ENCODE assay signal across 28 cellular contexts in the genomic region with DNA sequence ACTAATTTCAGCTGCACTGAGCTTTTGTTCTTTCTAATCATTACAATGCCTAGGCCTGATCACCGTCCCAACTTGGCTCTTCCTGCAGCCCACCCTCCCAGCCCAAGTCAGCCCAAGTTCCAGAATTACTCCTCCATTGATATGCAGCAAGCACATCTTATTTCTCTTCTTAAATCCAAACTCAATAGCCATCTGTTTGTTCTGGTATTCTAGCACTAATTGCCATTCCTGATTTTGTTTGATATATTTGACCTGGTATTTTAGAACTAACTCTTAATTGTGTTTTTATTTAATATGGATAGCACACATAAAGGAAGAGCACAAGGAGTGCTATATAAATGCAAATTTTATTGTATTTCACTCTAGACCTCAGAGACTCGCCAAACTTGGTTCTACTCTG.
"Had no signal": no experiment of that assay in that cellular context is flagged by ENCODE, and none has a peak within 500 bp of the region (broad histone marks: within the 10 kb centered on the region; RNA-seq: fewer than 3 reads in every experiment).

No MANE protein-coding gene starts in this region.

- H3K36me3 Mint-ChIP-seq: activated naive CD8-positive, alpha-beta T cell treated with anti-CD3 and anti-CD28 coated beads, Interleukin-2, amount 10 ng/mL, durations not matched to agents 7 days and 5 days had no signal

- H3K4me3 Mint-ChIP-seq: activated CD8-positive, alpha-beta T cell treated with anti-CD3 and anti-CD28 coated beads, Interleukin-2, amount 10 ng/mL, durations not matched to agents 7 days and 5 days; activated naive CD8-positive, alpha-beta T cell treated with anti-CD3 and anti-CD28 coated beads, Interleukin-2, amount 10 ng/mL, durations not matched to agents 7 days and 5 days; T-helper 1 cell treated with Interleukin-12 subunit alpha and Interleukin-12 subunit beta and Interleukin-4 antibody, amounts not matched to agents 30 μg/mL and 1 μg/mL, for 36 hours had no signal

- H3K27me3 ChIP-seq: adrenal gland, Peyer's patch, SJCRH30 had no signal

- DNase-seq: activated CD4-positive, alpha-beta T cell treated with anti-CD3 and anti-CD28 coated beads for 48 hours; activated CD4-positive, alpha-beta T cell treated with anti-CD3 and anti-CD28 coated beads, Interleukin-2, amount 50 U/mL, for 4 hours; activated CD4-positive, CD25-positive, alpha-beta regulatory T cell treated with anti-CD3 and anti-CD28 coated beads, Interleukin-2, amount 50 U/mL, for 72 hours; activated CD8-positive, alpha-beta memory T cell treated with anti-CD3 and anti-CD28 coated beads, Interleukin-2, amount 50 U/mL, for 48 hours; activated CD8-positive, alpha-beta T cell treated with anti-CD3 and anti-CD28 coated beads, Interleukin-2, amount 10 ng/mL, durations not matched to agents 7 days and 5 days; activated naive CD4-positive, alpha-beta T cell treated with anti-CD3 and anti-CD28 coated beads, Interleukin-2, amount 50 U/mL, for 16 hours; activated naive CD8-positive, alpha-beta T cell treated with anti-CD3 and anti-CD28 coated beads, Interleukin-2, amount 10 ng/mL, durations not matched to agents 7 days and 5 days; activated T-cell treated with anti-CD3 and anti-CD28 coated beads, Interleukin-2, amount 50 U/mL, for 1 hour; adrenal gland; anterior cingulate cortex; cerebellar nuclear complex; NCI-H1092; NCI-H1417 treated with DMSO at 0.1 percent for 48 hours; NCI-H1694; NCI-H2029 treated with DMSO at 0.1 percent for 48 hours; NCI-H345; NCI-H510A; NCI-H526 treated with DMSO at 0.1 percent for 48 hours; NCI-H82; NK-92 treated with Interleukin-12 subunit alpha and Interleukin-12 subunit beta, amount 100 ng/mL, for 24 hours; OCI-M1; Peyer's patch; Right ventricle myocardium superior; SJCRH30; SW 1271 had no signal

- H3K4me3 ChIP-seq: adrenal gland, Peyer's patch, SJCRH30 had no signal

- H3K27ac Mint-ChIP-seq: activated CD8-positive, alpha-beta T cell treated with anti-CD3 and anti-CD28 coated beads, Interleukin-2, amount 10 ng/mL, durations not matched to agents 7 days and 5 days; activated naive CD8-positive, alpha-beta T cell treated with anti-CD3 and anti-CD28 coated beads, Interleukin-2, amount 10 ng/mL, durations not matched to agents 7 days and 5 days; T-helper 1 cell treated with Interleukin-12 subunit alpha and Interleukin-12 subunit beta and Interleukin-4 antibody, amounts not matched to agents 30 μg/mL and 1 μg/mL, for 36 hours had no signal

- ATAC-seq: activated CD8-positive, alpha-beta T cell treated with anti-CD3 and anti-CD28 coated beads, Interleukin-2, amount 10 ng/mL, durations not matched to agents 7 days and 5 days; SK-N-SH treated with all-trans-retinoic acid at 6 μM for 48 hours had no signal

- H3K9me3 ChIP-seq: adrenal gland, Peyer's patch, SJCRH30 had no signal

- H3K9me3 Mint-ChIP-seq: activated naive CD8-positive, alpha-beta T cell treated with anti-CD3 and anti-CD28 coated beads, Interleukin-2, amount 10 ng/mL, durations not matched to agents 7 days and 5 days; T-helper 1 cell treated with Interleukin-12 subunit alpha and Interleukin-12 subunit beta and Interleukin-4 antibody, amounts not matched to agents 30 μg/mL and 1 μg/mL, for 36 hours had no signal

- H3K36me3 ChIP-seq: adrenal gland, Peyer's patch, SJCRH30 had no signal

- H3K4me1 ChIP-seq: Peyer's patch, SJCRH30 had no signal

- H3K27ac ChIP-seq: adrenal gland, Peyer's patch, RWPE1, SJCRH30 had no signal

- H3K4me1 Mint-ChIP-seq: activated naive CD8-positive, alpha-beta T cell treated with anti-CD3 and anti-CD28 coated beads, Interleukin-2, amount 10 ng/mL, durations not matched to agents 7 days and 5 days had no signal
